20 cellular contexts compared by ENCODE assay signal in genomic region chr7:112399501-112399900, GRCh38.
"Had no signal": no experiment of that assay in that cellular context is flagged by ENCODE, and none has a peak within 500 bp of the region (broad histone marks: within the 10 kb centered on the region; RNA-seq: fewer than 3 reads in every experiment).

No MANE protein-coding gene starts in this region.

- H3K4me2 ChIP-seq: neural progenitor cell had no signal

- H3K9ac ChIP-seq: neural progenitor cell had no signal

- H3K4me1 ChIP-seq: gastroesophageal sphincter, neural progenitor cell, prostate gland, right atrium auricular region, tibial nerve, vagina had no signal

- H3K36me3 ChIP-seq: gastroesophageal sphincter, neural progenitor cell, prostate gland, right atrium auricular region, tibial nerve, vagina had no signal

- DNase-seq: activated CD8-positive, alpha-beta T cell treated with anti-CD3 and anti-CD28 coated beads for 36 hours; activated naive CD4-positive, alpha-beta T cell treated with Interleukin-2 at 50 U/mL for 16 hours; activated naive CD8-positive, alpha-beta T cell treated with anti-CD3 and anti-CD28 coated beads, Interleukin-2, amount 10 ng/mL, durations not matched to agents 7 days and 5 days; activated T-cell treated with anti-CD3 and anti-CD28 coated beads, Interleukin-2, amount 50 U/mL, for 1 hour; anterior cingulate cortex; dorsolateral prefrontal cortex; immature natural killer cell; left cardiac atrium; mucosa of descending colon; naive B cell; stimulated activated CD4-positive, alpha-beta T cell treated with anti-CD3 and anti-CD28 coated beads, Interleukin-15, amount 100 ng/mL, for 24 hours; stimulated activated CD4-positive, alpha-beta T cell treated with anti-CD3 and anti-CD28 coated beads, Interleukin-2, amount 100 ng/mL, for 48 hours had no signal

- H3K27me3 ChIP-seq: dorsolateral prefrontal cortex, neural progenitor cell, right atrium auricular region, tibial nerve, vagina had no signal

- H3K4me3 ChIP-seq: dorsolateral prefrontal cortex, gastroesophageal sphincter, mucosa of descending colon, neural progenitor cell, prostate gland, right atrium auricular region, skin epidermis, tibial nerve, vagina had no signal

- H3K27ac ChIP-seq: dorsolateral prefrontal cortex, epithelial cell of prostate, gastroesophageal sphincter, neural progenitor cell, prostate gland, right atrium auricular region, skin epidermis, tibial nerve, vagina had no signal

- H3K9me3 ChIP-seq: gastroesophageal sphincter, mucosa of descending colon, prostate gland, right atrium auricular region, tibial nerve, vagina had no signal

- H2AFZ ChIP-seq: neural progenitor cell had no signal
